ENCODE assay signal across 11 cellular contexts in genomic region chr3:14549256-14549931, GRCh38. TPM values are rescaled to one million over a fixed set of nuclear protein-coding genes. Genes with fewer than 3 reads are reported as not detected.
A peak's percentile ranks its signal among the peaks of the same experiment; 100 is the strongest.
DNase-seq lines count a peak whose midpoint lies in the region; ATAC-seq and TF ChIP-seq lines count a peak whose summit lies in the region.
"Had no signal": no experiment of that assay in that cellular context is flagged by ENCODE, and none has a peak within 500 bp of the region (broad histone marks: within the 10 kb centered on the region; RNA-seq: fewer than 3 reads in every experiment).

No MANE protein-coding gene starts in this region.

- no peak for TF ChIP-seq EP300 in Ishikawa (IDR thresholded peaks at IDR 0.05; ENCODE audit: borderline replicate concordance)

- H3K27ac ChIP-seq in adrenal gland = no peak overlapping the region
- H3K27ac ChIP-seq: SJSA1, thoracic aorta had no signal

- peak in 4 of 6 experiments; percentile 8 to 28 (median 17) for TF ChIP-seq CTCF in adrenal gland (IDR thresholded peaks at IDR 0.05)

- peaks cover 28% of the 10 kb centered on the region for H3K27me3 Mint-ChIP-seq in memory B cell

- DNase-seq in EH (ENCODE audit: low read depth) (peak; percentile 37), adrenal gland (no peak), memory B cell (ENCODE audit: low spot score in 2 of 2) (no peak), NCI-H128 (lab: John Stamatoyannopoulos, UW; ENCODE audit: unreplicated experiment) (no peak), pons (ENCODE audit: low spot score) (no peak)
- DNase-seq: activated naive CD8-positive, alpha-beta T cell treated with anti-CD3 and anti-CD28 coated beads, Interleukin-2, amount 10 ng/mL, durations not matched to agents 7 days and 5 days had no signal

- no peak overlapping the region for H3K4me3 ChIP-seq in adrenal gland
- H3K4me3 ChIP-seq: SJSA1, thoracic aorta had no signal

- H3K4me3 Mint-ChIP-seq in memory B cell = no peak overlapping the region
- H3K4me3 Mint-ChIP-seq: activated naive CD8-positive, alpha-beta T cell treated with anti-CD3 and anti-CD28 coated beads, Interleukin-2, amount 10 ng/mL, durations not matched to agents 7 days and 5 days had no signal

- no peaks in the 10 kb centered on the region for H3K27me3 ChIP-seq in adrenal gland
- H3K27me3 ChIP-seq: SJSA1 had no signal

- no peak for TF ChIP-seq POLR2A in adrenal gland (IDR thresholded peaks at IDR 0.05)

- 55 to 61% (median 59%) methylated on average over 7 to 8 of the region's 8 CpGs for WGBS in adrenal gland, 4 donors

- intact Hi-C loops in adrenal gland (cut with DNase I) = loop anchor here in 1 of 2 donors (5.0 kb wide), 1 partner anchor 287 kb away; no protein-coding TSS in a partner anchor

- H3K9me3 ChIP-seq in adrenal gland (replicated peaks in 1 of 3) = no peaks in the 10 kb centered on the region
- H3K9me3 ChIP-seq: SJSA1, thoracic aorta had no signal

- H3K4me1 ChIP-seq in adrenal gland (replicated peaks in 1 of 2) = peaks cover 0 to 10% of the 10 kb centered on the region in 2 donors

- peaks cover 3% of the 10 kb centered on the region for H3K4me1 Mint-ChIP-seq in memory B cell
- H3K4me1 Mint-ChIP-seq: activated naive CD8-positive, alpha-beta T cell treated with anti-CD3 and anti-CD28 coated beads, Interleukin-2, amount 10 ng/mL, durations not matched to agents 7 days and 5 days had no signal

- no peaks in the 10 kb centered on the region for H3K36me3 Mint-ChIP-seq in memory B cell
- H3K36me3 Mint-ChIP-seq: activated naive CD8-positive, alpha-beta T cell treated with anti-CD3 and anti-CD28 coated beads, Interleukin-2, amount 10 ng/mL, durations not matched to agents 7 days and 5 days had no signal

- H3K9me3 Mint-ChIP-seq in memory B cell = no peaks in the 10 kb centered on the region
- H3K9me3 Mint-ChIP-seq: activated naive CD8-positive, alpha-beta T cell treated with anti-CD3 and anti-CD28 coated beads, Interleukin-2, amount 10 ng/mL, durations not matched to agents 7 days and 5 days had no signal

- ATAC-seq in memory B cell (ENCODE audit: low read depth) (peak; percentile 44), GM21367 (IDR thresholded peaks at IDR 0.05; ENCODE audit: unreplicated experiment) (no peak), GM18867 (IDR thresholded peaks at IDR 0.05; ENCODE audit: unreplicated experiment) (no peak)

- peak; percentile 21; the same call in 1 of the 2 replicates for TF ChIP-seq RAD21 in Ishikawa (IDR thresholded peaks at IDR 0.05; ENCODE audit: low read depth)

- H3K27ac Mint-ChIP-seq in memory B cell = no peak overlapping the region
- H3K27ac Mint-ChIP-seq: activated naive CD8-positive, alpha-beta T cell treated with anti-CD3 and anti-CD28 coated beads, Interleukin-2, amount 10 ng/mL, durations not matched to agents 7 days and 5 days had no signal

- no peaks in the 10 kb centered on the region for H3K36me3 ChIP-seq in adrenal gland (replicated peaks in 1 of 2)
- H3K36me3 ChIP-seq: SJSA1, thoracic aorta had no signal

TF ChIP-seq in Ishikawa, 13 proteins besides CTCF, POLR2A, EP300 and RAD21:
- TF ChIP-seq CEBPB (IDR thresholded peaks at IDR 0.05) (no peak), MAX (IDR thresholded peaks at IDR 0.05) (no peak), NFIC (IDR thresholded peaks at IDR 0.05) (no peak)

RNA-seq across cellular contexts. Expression of gene GRIP2, which starts 9.3 kb away (rescaled TPM):
- total RNA-seq in adrenal gland = 1 to 10 TPM in 4 of 8 donors, under 1 TPM in 4; 0.09 to 2.1 (median 1.1) TPM
- polyA plus RNA-seq in adrenal gland = 1 to 10 TPM in 1 of 3 donors, under 1 TPM in 2; 0.49 to 2.5 (median 0.74) TPM
- total RNA-seq: activated naive CD8-positive, alpha-beta T cell treated with anti-CD3 and anti-CD28 coated beads, Interleukin-2, amount 10 ng/mL, durations not matched to agents 7 days and 5 days had no signal
